Comparison of ENCODE assay signal across 8 cellular contexts in the genomic region with DNA sequence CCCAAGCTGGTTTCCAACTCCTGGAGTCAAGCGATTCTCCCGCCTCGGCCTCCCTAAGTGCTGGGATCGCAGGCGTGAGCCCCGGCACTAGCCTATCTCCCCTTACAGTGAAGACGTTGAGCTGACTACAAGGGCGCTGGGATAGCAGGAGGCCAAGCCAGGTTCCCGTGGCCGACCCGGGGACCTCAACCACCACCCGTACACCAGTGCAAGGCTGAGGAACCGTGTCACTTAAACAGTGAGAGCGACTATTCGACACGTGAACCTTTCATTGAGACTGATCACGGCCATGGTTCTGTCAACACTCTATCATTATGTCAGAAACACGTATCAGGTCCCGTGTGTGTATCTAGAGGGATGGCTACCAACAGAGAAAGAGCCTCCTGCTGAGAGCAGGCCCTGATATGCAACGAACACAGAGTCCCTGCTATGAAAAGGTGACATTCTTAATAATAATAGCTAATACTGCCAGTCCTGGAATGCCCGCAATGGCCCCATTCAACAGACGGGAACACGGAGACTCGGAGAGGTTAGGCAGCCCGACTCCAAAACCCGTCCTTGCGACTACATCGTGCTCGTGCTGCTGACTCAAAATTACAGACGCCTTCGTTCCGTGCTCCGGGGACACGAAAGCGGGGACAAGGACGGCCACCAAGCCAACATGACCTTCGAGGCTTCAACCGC. TPM values are rescaled to one million over a fixed set of nuclear protein-coding genes. Genes with fewer than 3 reads are reported as not detected.
DNase-seq lines count a peak whose midpoint lies in the region; ATAC-seq and TF ChIP-seq lines count a peak whose summit lies in the region.

No MANE protein-coding gene starts in this region.

- peak overlapping the region; percentile 80 for H3K27ac Mint-ChIP-seq in central memory CD8-positive, alpha-beta T cell (ENCODE audit: low read depth)
- H3K27ac Mint-ChIP-seq in type B pancreatic cell = peak overlapping the region; percentile 95

- ATAC-seq in GM18867 (IDR thresholded peaks at IDR 0.05; ENCODE audit: unreplicated experiment) (peak; percentile 0), right lobe of liver (no peak)
- no peak for ATAC-seq in central memory CD8-positive, alpha-beta T cell (replicated peaks; ENCODE audit: extremely low read depth, poor library complexity, severe bottlenecking)

- H3K4me3 ChIP-seq in A673 (ENCODE audit: low read depth, low read length, poor library complexity, severe bottlenecking) = peak overlapping the region; percentile 86
- peak overlapping the region; percentile 74 to 98 (median 85) for H3K4me3 ChIP-seq in Peyer's patch
- peak overlapping the region; percentile 62 to 75 (median 74) for H3K4me3 ChIP-seq in right lobe of liver

- peaks cover 11% of the 10 kb centered on the region for H3K36me3 Mint-ChIP-seq in central memory CD8-positive, alpha-beta T cell (ENCODE audit: insufficient read depth)
- peaks cover 4% of the 10 kb centered on the region for H3K36me3 Mint-ChIP-seq in type B pancreatic cell

- POLR2A ChIA-PET in A673 (lab: Charles Lee; ENCODE audit: low non-redundant PET) = no interaction called here

- WGBS in right lobe of liver (ENCODE audit: insufficient coverage, low coverage, low lambda C conversion rate, missing lambda C conversion rate) = 22% methylated on average over 21 of the region's 38 CpGs

- no peaks in the 10 kb centered on the region for H3K27me3 Mint-ChIP-seq in central memory CD8-positive, alpha-beta T cell
- no peaks in the 10 kb centered on the region for H3K27me3 Mint-ChIP-seq in type B pancreatic cell

- H3K9me3 ChIP-seq in A673 (ENCODE audit: low read depth, low read length, poor library complexity, severe bottlenecking) (no peaks in the 10 kb centered on the region), Peyer's patch (no peaks in the 10 kb centered on the region), right lobe of liver (no peaks in the 10 kb centered on the region)

- TF ChIP-seq POLR2A in Peyer's patch (IDR thresholded peaks at IDR 0.05) = no peak
- TF ChIP-seq POLR2A in right lobe of liver (IDR thresholded peaks at IDR 0.05) = no peak

- H3K4me1 Mint-ChIP-seq in central memory CD8-positive, alpha-beta T cell = peaks cover 45% of the 10 kb centered on the region
- H3K4me1 Mint-ChIP-seq in type B pancreatic cell (ENCODE audit: unreplicated experiment) = peaks cover 38% of the 10 kb centered on the region

- H3K4me3 Mint-ChIP-seq in central memory CD8-positive, alpha-beta T cell = peak overlapping the region; percentile 83
- peak overlapping the region; percentile 93 for H3K4me3 Mint-ChIP-seq in type B pancreatic cell

- no peak for TF ChIP-seq CTCF in A673 (conservative IDR thresholded peaks at IDR 0.05; ENCODE audit: low read depth, low read length)
- no peak for TF ChIP-seq CTCF in Peyer's patch (IDR thresholded peaks at IDR 0.05)
- no peak for TF ChIP-seq CTCF in right lobe of liver (IDR thresholded peaks at IDR 0.05)
- no peak for TF ChIP-seq CTCF in type B pancreatic cell (conservative IDR thresholded peaks at IDR 0.05)

- no peaks in the 10 kb centered on the region for H3K9me3 Mint-ChIP-seq in central memory CD8-positive, alpha-beta T cell
- no peaks in the 10 kb centered on the region for H3K9me3 Mint-ChIP-seq in type B pancreatic cell

- BruUV-seq in A673 (replicated peaks; lab: Mats Ljungman, UMichigan) = TSS peak; percentile 36

- H3K27me3 ChIP-seq in A673 (replicated peaks; ENCODE audit: insufficient read depth, low read depth, low read length, poor library complexity) = no peaks in the 10 kb centered on the region
- H3K27me3 ChIP-seq in Peyer's patch = no peaks in the 10 kb centered on the region
- H3K27me3 ChIP-seq in right lobe of liver = no peaks in the 10 kb centered on the region

- DNase-seq in A673 (ENCODE audit: low spot score) (peak; percentile 26), Peyer's patch (peak in 2 of 3 donors; percentile 57 to 60), right lobe of liver (peak in 2 of 3 donors; percentile 29 to 56), type B pancreatic cell (ENCODE audit: extremely low spot score, unreplicated experiment) (no peak), SHP77 treated with DMSO at 0.1 percent for 48 hours (lab: John Stamatoyannopoulos, UW) (no peak), NCI-H1694 (lab: John Stamatoyannopoulos, UW) (no peak)
- DNase-seq in central memory CD8-positive, alpha-beta T cell (ENCODE audit: low spot score in 2 of 2) = no peak

- peaks cover 9% of the 10 kb centered on the region for H3K4me1 ChIP-seq in A673 (ENCODE audit: insufficient read depth, low read length, poor library complexity, severe bottlenecking)
- peaks cover 0 to 41% (median 2%) of the 10 kb centered on the region in 4 donors for H3K4me1 ChIP-seq in Peyer's patch
- H3K4me1 ChIP-seq in right lobe of liver = peaks cover 0 to 20% (median 4%) of the 10 kb centered on the region in 4 donors

- CTCF ChIA-PET in A673 (lab: Charles Lee) = no interaction called here

- H3K27ac ChIP-seq in A673 (ENCODE audit: low read depth, low read length, poor library complexity, severe bottlenecking) = peak overlapping the region; percentile 98
- peak overlapping the region; percentile 90 to 99 (median 98) for H3K27ac ChIP-seq in Peyer's patch
- H3K27ac ChIP-seq in right lobe of liver = peak overlapping the region; percentile 95 to 98 (median 98)

- intact Hi-C loops in A673 (cut with micrococcal nuclease; ENCODE audit: unreplicated experiment) (loop anchor here (2.0 kb wide), 1 partner anchor 31 kb away; the partner anchor contains the start of gene PRELID3A), right lobe of liver (cut with DNase I) (no loop called here)

- no peaks in the 10 kb centered on the region for H3K36me3 ChIP-seq in A673 (ENCODE audit: insufficient read depth, low read length, poor library complexity, severe bottlenecking)
- no peaks in the 10 kb centered on the region for H3K36me3 ChIP-seq in Peyer's patch
- H3K36me3 ChIP-seq in right lobe of liver = no peaks in the 10 kb centered on the region

RNA-seq across cellular contexts. Expression of gene AFG3L2, which starts 0.9 kb away (rescaled TPM):
- total RNA-seq in A673 (2021) (63.7 and 72.7 TPM in 2 replicates), Peyer's patch (100 to 1,000 TPM in 2 of 4 donors, 10 to 100 TPM in 2; 47.9 to 111 (median 94.8) TPM), right lobe of liver (10 to 100 TPM; 30.2 to 47.7 (median 36.3) TPM), type B pancreatic cell (ENCODE audit: low replicate concordance) (56.0 and 62.6 TPM in 2 replicates)

RNA-seq across cellular contexts. Expression of gene PRELID3A, which starts 31.6 kb away (rescaled TPM):
- total RNA-seq in A673 (2021) = 11.3 and 12.9 TPM in 2 replicates
- under 1 TPM in 1 of 4 donors, not detected in 3; 0.70 TPM for total RNA-seq in Peyer's patch
- under 1 TPM in 4 of 6 experiments, not detected in 2; 0.19 to 0.62 (median 0.32) TPM for total RNA-seq in right lobe of liver
- total RNA-seq in type B pancreatic cell (ENCODE audit: low replicate concordance) = 2.6 and 8.2 TPM in 2 replicates

Comparison
In these comparisons a context has a peak if more than half of its experiments do, and no peak if none do; other contexts are left out.
1. DNase-seq: peak in A673 (single experiment), Peyer's patch (2 of 3) and right lobe of liver (2 of 3); none in central memory CD8-positive, alpha-beta T cell (0 of 2), type B pancreatic cell (single experiment), SHP77 treated with DMSO at 0.1 percent for 48 hours (single experiment) and NCI-H1694 (single experiment).
2. Peak in every context shown above with its lines, with median percentiles within 50 percentile points of each other: H3K27ac ChIP-seq and H3K4me3 ChIP-seq.